18 cellular contexts compared by ENCODE assay signal in the genomic region with DNA sequence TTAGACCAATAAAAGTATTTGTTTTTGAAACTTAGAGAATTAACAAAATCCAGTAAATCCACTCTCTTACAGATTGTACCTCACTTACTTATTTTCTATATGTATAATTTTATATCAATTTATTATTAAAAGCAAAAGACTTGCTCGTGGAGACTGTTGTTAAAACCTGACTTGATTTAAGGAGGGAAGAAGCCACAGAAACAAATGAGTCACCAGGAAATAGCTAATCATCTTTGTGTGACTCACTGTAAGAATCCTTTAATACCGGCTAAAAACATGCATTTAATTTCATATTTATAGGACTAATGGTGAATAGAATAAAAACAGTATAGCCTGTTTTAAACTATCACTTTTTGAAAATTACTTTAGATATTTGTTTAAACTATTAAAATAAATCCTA. TPM values are rescaled to one million over a fixed set of nuclear protein-coding genes. Genes with fewer than 3 reads are reported as not detected.
DNase-seq lines count a peak whose midpoint lies in the region; ATAC-seq, FAIRE-seq and TF ChIP-seq lines count a peak whose summit lies in the region.
"Had no signal": no experiment of that assay in that cellular context is flagged by ENCODE, and none has a peak within 500 bp of the region (broad histone marks: within the 10 kb centered on the region; RNA-seq: fewer than 3 reads in every experiment).

No MANE protein-coding gene starts in this region.

- TF ChIP-seq EP300 in upper lobe of left lung (IDR thresholded peaks at IDR 0.05): no peak

- no peaks in the 10 kb centered on the region for H3K4me1 Mint-ChIP-seq in immature natural killer cell

- H3K79me2 ChIP-seq in GM23248 (ENCODE audit: insufficient read depth): no peaks in the 10 kb centered on the region

- FAIRE-seq in pancreas (lab: Jason Lieb, UNC): peak; percentile 87

- no peak overlapping the region for H3K4me3 Mint-ChIP-seq in immature natural killer cell
- H3K4me3 Mint-ChIP-seq: activated CD8-positive, alpha-beta T cell treated with anti-CD3 and anti-CD28 coated beads for 36 hours had no signal

- H3K36me3 ChIP-seq in GM23248 (ENCODE audit: low read depth) (no peaks in the 10 kb centered on the region), pancreas (no peaks in the 10 kb centered on the region), upper lobe of left lung (no peaks in the 10 kb centered on the region)
- H3K36me3 ChIP-seq: stomach had no signal

- peaks cover 0 to 6% (median 6%) of the 10 kb centered on the region in 6 donors for H3K9me3 Mint-ChIP-seq in immature natural killer cell

- no peaks in the 10 kb centered on the region for H3K27me3 ChIP-seq in GM23248 (replicated peaks; ENCODE audit: insufficient read depth)
- H3K27me3 ChIP-seq in pancreas: no peaks in the 10 kb centered on the region
- no peaks in the 10 kb centered on the region for H3K27me3 ChIP-seq in upper lobe of left lung
- H3K27me3 ChIP-seq: stomach had no signal

- no peak for ATAC-seq in pancreas
- ATAC-seq in upper lobe of left lung (ENCODE audit: low FRiP score in 2 of 2): no peak
- ATAC-seq: activated CD8-positive, alpha-beta T cell treated with anti-CD3 and anti-CD28 coated beads for 36 hours had no signal

- no peaks in the 10 kb centered on the region for H4K20me1 ChIP-seq in GM23248 (ENCODE audit: insufficient read depth)

- H3K36me3 Mint-ChIP-seq in immature natural killer cell: no peaks in the 10 kb centered on the region

- no peaks in the 10 kb centered on the region for H3K9me2 ChIP-seq in GM23248 (ENCODE audit: insufficient read depth)

- H3K27ac Mint-ChIP-seq in immature natural killer cell: no peak overlapping the region
- H3K27ac Mint-ChIP-seq: activated CD8-positive, alpha-beta T cell treated with anti-CD3 and anti-CD28 coated beads for 36 hours had no signal

- H3K4me3 ChIP-seq in GM23248 (no peak overlapping the region; the same call in 1 of the 2 replicates), epithelial cell of esophagus (ENCODE audit: low read length) (no peak overlapping the region), pancreas (no peak overlapping the region), upper lobe of left lung (no peak overlapping the region)
- H3K4me3 ChIP-seq: stomach had no signal

- no peak overlapping the region for H2AFZ ChIP-seq in GM23248

- H3F3A ChIP-seq in GM23248 (ENCODE audit: insufficient read depth): peaks cover 5% of the 10 kb centered on the region; the same call in 1 of the 2 replicates

- H3K27me3 Mint-ChIP-seq in immature natural killer cell (ENCODE audit: low read depth in 3 of 3): no peaks in the 10 kb centered on the region
- H3K27me3 Mint-ChIP-seq: activated CD8-positive, alpha-beta T cell treated with anti-CD3 and anti-CD28 coated beads for 36 hours had no signal

- DNase-seq in GM23248: peak; percentile 63
- peak; percentile 38 for DNase-seq in OCI-M1 (lab: John Stamatoyannopoulos, UW)
- DNase-seq in epithelial cell of esophagus (ENCODE audit: low read depth): peak; percentile 55
- no peak for DNase-seq in pancreas
- DNase-seq in immature natural killer cell: no peak
- DNase-seq in islet precursor cell: no peak
- DNase-seq in DMS114 treated with DMSO at 0.1 percent for 48 hours (lab: John Stamatoyannopoulos, UW; ENCODE audit: unreplicated experiment): no peak
- no peak for DNase-seq in upper lobe of left lung
- DNase-seq: activated CD8-positive, alpha-beta T cell treated with anti-CD3 and anti-CD28 coated beads for 36 hours; activated naive CD4-positive, alpha-beta T cell; dermis blood vessel endothelial cell; NCI-H1436 treated with DMSO at 0.1 percent for 48 hours; NCI-H69; stimulated activated CD4-positive, alpha-beta T cell treated with anti-CD3 and anti-CD28 coated beads, Interleukin-4, amount 100 ng/mL, for 4 hours; stomach had no signal

- WGBS in GM23248 (ENCODE audit: low coverage in 1 of 2, low lambda C conversion rate in 2 of 2, missing lambda C conversion rate in 2 of 2), 2 experiments: 0 to 7% methylated on average over 2 of the region's 2 CpGs
- 52 to 53% methylated on average over 2 of the region's 2 CpGs for WGBS in pancreas, 2 donors
- WGBS in upper lobe of left lung, 2 donors: 41 to 50% methylated on average over 2 of the region's 2 CpGs

- no peak overlapping the region for H3K9ac ChIP-seq in GM23248

- no peaks in the 10 kb centered on the region for H3K9me3 ChIP-seq in GM23248 (ENCODE audit: low read depth)
- no peaks in the 10 kb centered on the region for H3K9me3 ChIP-seq in pancreas
- H3K9me3 ChIP-seq in upper lobe of left lung: no peaks in the 10 kb centered on the region
- H3K9me3 ChIP-seq: stomach had no signal

- TF ChIP-seq CTCF in epithelial cell of esophagus (IDR thresholded peaks at IDR 0.05; ENCODE audit: insufficient read depth, low read depth, low read length, missing control alignments) (no peak), pancreas (IDR thresholded peaks at IDR 0.05) (no peak), upper lobe of left lung (IDR thresholded peaks at IDR 0.05) (no peak)

- H3K4me1 ChIP-seq in GM23248 (ENCODE audit: insufficient read depth): peaks cover 14% of the 10 kb centered on the region
- no peaks in the 10 kb centered on the region for H3K4me1 ChIP-seq in pancreas
- H3K4me1 ChIP-seq in upper lobe of left lung: no peaks in the 10 kb centered on the region
- H3K4me1 ChIP-seq: stomach had no signal

- intact Hi-C loops in pancreas (cut with DNase I): no loop called here

- H3K27ac ChIP-seq in GM23248 (peak overlapping the region; percentile 20; the same call in 1 of the 2 replicates), pancreas (no peak overlapping the region), upper lobe of left lung (no peak overlapping the region)
- H3K27ac ChIP-seq: stomach had no signal

- peak overlapping the region; percentile 44 for H3K4me2 ChIP-seq in GM23248 (ENCODE audit: unreplicated experiment)

- TF ChIP-seq POLR2A in upper lobe of left lung (IDR thresholded peaks at IDR 0.05): no peak

- in situ Hi-C loops in GM23248 (cut with MboI): no loop called here

RNA-seq across cellular contexts. Expression of a gene that starts 29.9 kb away (rescaled TPM):
- not detected in 2 replicates for total RNA-seq in GM23248 (2014; rRNA removed; shearing (Covaris generic))
- polyA plus RNA-seq in GM23248 (2016; fragmentation: Nextera tagmentation; extraction: Ambion mirVana) (not detected in 2 replicates), pancreas (not detected), immature natural killer cell (not detected)
- total RNA-seq in pancreas (not detected), upper lobe of left lung (not detected)
- total RNA-seq: activated CD8-positive, alpha-beta T cell treated with anti-CD3 and anti-CD28 coated beads for 36 hours; dermis blood vessel endothelial cell; mononuclear cell; pulmonary artery endothelial cell; stomach; T-helper 2 cell treated with Interferon-gamma antibody and Interleukin-4, amounts not matched to agents 100 ng/mL and 5 ng/mL, for 36 hours had no signal
- polyA plus RNA-seq: stomach had no signal

Comparison
In these comparisons a context has a peak if more than half of its experiments do, and no peak if none do; other contexts are left out.
1. DNase-seq: peak in GM23248 (single experiment), OCI-M1 (single experiment) and epithelial cell of esophagus (single experiment); none in pancreas (0 of 6), immature natural killer cell (0 of 3), islet precursor cell (single experiment), DMS114 treated with DMSO at 0.1 percent for 48 hours (single experiment) and upper lobe of left lung (0 of 2).